Comparison of ENCODE assay signal across 8 cellular contexts in the genomic region with DNA sequence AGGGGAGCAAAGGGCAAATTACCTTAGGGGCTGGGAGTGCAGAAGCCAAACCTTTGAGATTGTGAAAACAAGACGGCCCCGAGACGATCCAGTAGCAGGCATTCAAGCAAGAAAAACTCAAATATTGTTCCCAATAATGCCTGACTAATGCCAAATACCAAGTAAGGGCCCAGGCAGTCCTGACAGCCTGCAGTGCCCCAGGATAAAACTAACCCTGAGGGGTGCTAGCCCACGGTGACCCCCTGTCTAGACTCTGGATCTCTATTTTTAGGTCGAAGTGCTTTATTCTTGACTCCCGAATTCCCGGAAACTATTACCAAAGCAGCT. TPM values are rescaled to one million over a fixed set of nuclear protein-coding genes. Genes with fewer than 3 reads are reported as not detected.
DNase-seq lines count a peak whose midpoint lies in the region; ATAC-seq and TF ChIP-seq lines count a peak whose summit lies in the region.
"Not testable (repeated sequence)": the region's sequence is repeated elsewhere in the genome, so short reads cannot be mapped to it uniquely, and the experiment has no call there.

No MANE protein-coding gene starts in this region.

- H4K20me1 ChIP-seq in KMS-11 (ENCODE audit: insufficient read depth): not testable (repeated sequence)

- H3K4me1 Mint-ChIP-seq in activated CD4-positive, alpha-beta T cell treated with anti-CD3 and anti-CD28 coated beads for 36 hours: peaks cover 57% of the 10 kb centered on the region
- H3K4me1 Mint-ChIP-seq in naive thymus-derived CD4-positive, alpha-beta T cell: peaks cover 49 to 88% (median 81%) of the 10 kb centered on the region in 7 donors

- H3K4me1 ChIP-seq in KMS-11 (ENCODE audit: low read depth, poor library complexity, severe bottlenecking) (peaks cover 42% of the 10 kb centered on the region), heart right ventricle (peaks cover 3 to 69% (median 63%) of the 10 kb centered on the region in 9 donors), stomach smooth muscle (ENCODE audit: control insufficient read depth, insufficient read depth, low read length) (peaks cover 25% of the 10 kb centered on the region)
- H3K4me1 ChIP-seq in naive thymus-derived CD4-positive, alpha-beta T cell (ENCODE audit: control insufficient read depth in 2 of 2, insufficient read depth in 2 of 2, low read length in 2 of 2): peaks cover 27 to 50% of the 10 kb centered on the region in 2 donors

- peak; percentile 4 for ATAC-seq in GM21619 (IDR thresholded peaks at IDR 0.05; ENCODE audit: unreplicated experiment)
- peak; percentile 1 for ATAC-seq in activated CD4-positive, alpha-beta T cell treated with anti-CD3 and anti-CD28 coated beads for 36 hours
- not testable (repeated sequence) for ATAC-seq in heart right ventricle; naive thymus-derived CD4-positive, alpha-beta T cell

- H3K27ac ChIP-seq in C4-2B (peak overlapping the region; percentile 89), KMS-11 (peak overlapping the region; percentile 80), heart right ventricle (peak overlapping the region; percentile 77 to 95 (median 94)), stomach smooth muscle (ENCODE audit: low read length) (peak overlapping the region; percentile 94)
- peak overlapping the region; percentile 90 for H3K27ac ChIP-seq in naive thymus-derived CD4-positive, alpha-beta T cell (ENCODE audit: low read depth, low read length)

- WGBS in heart right ventricle, 2 donors: 6 to 10% methylated on average over 7 of the region's 7 CpGs

- not testable (repeated sequence) for H3K27me3 Mint-ChIP-seq in activated CD4-positive, alpha-beta T cell treated with anti-CD3 and anti-CD28 coated beads for 36 hours; naive thymus-derived CD4-positive, alpha-beta T cell

- H3K36me3 Mint-ChIP-seq in activated CD4-positive, alpha-beta T cell treated with anti-CD3 and anti-CD28 coated beads for 36 hours (ENCODE audit: low read depth); naive thymus-derived CD4-positive, alpha-beta T cell: not testable (repeated sequence)

- intact Hi-C loops in activated CD4-positive, alpha-beta T cell treated with anti-CD3 and anti-CD28 coated beads for 36 hours (cut with DNase I, micrococcal nuclease): loop anchor here (2.0 to 5.0 kb wide), 3 partner anchors 46 to 699 kb away; partner anchors contain the start of gene PFKFB2 (in 1 of the 2)
- intact Hi-C loops in heart right ventricle (cut with DNase I): loop anchor here in 1 of 10 donors (5.0 kb wide), 1 partner anchor 46 kb away; no protein-coding TSS in a partner anchor
- intact Hi-C loops in naive thymus-derived CD4-positive, alpha-beta T cell (cut with micrococcal nuclease): loop anchor here (1.0 to 10.0 kb wide), 6 partner anchors 46 to 1117 kb away; partner anchors contain the start of genes CD55 (in 1 of the 2), CR1L (in 1 of the 2) and DYRK3 (in 1 of the 2)

- POLR2A ChIA-PET in activated CD4-positive, alpha-beta T cell treated with anti-CD3 and anti-CD28 coated beads for 36 hours (lab: Charles Lee): not testable (repeated sequence)
- POLR2A ChIA-PET in naive thymus-derived CD4-positive, alpha-beta T cell (lab: Charles Lee): interaction anchor here (1.0 to 1.1 kb wide), 2 partner anchors 45 to 118 kb away, joined by 3 to 4 read pairs; no protein-coding TSS in a partner anchor

- H3K27me3 ChIP-seq in KMS-11 (ENCODE audit: insufficient read depth, low read depth); heart right ventricle; naive thymus-derived CD4-positive, alpha-beta T cell (ENCODE audit: control insufficient read depth in 2 of 2, insufficient read depth in 2 of 2, low read length in 2 of 2); stomach smooth muscle (ENCODE audit: control insufficient read depth in 1 of 2, insufficient read depth in 2 of 2, low read length in 2 of 2): not testable (repeated sequence)

- H3K79me2 ChIP-seq in KMS-11 (ENCODE audit: insufficient read depth, low read depth): peaks cover 44% of the 10 kb centered on the region

- not testable (repeated sequence) for TF ChIP-seq CTCF in C4-2B (conservative IDR thresholded peaks at IDR 0.05); KMS-11 (conservative IDR thresholded peaks at IDR 0.05; ENCODE audit: low read depth, low read length); cardiac fibroblast (IDR thresholded peaks at IDR 0.05; ENCODE audit: low read depth, low read length); heart right ventricle (IDR thresholded peaks at IDR 0.05)

- peak overlapping the region; percentile 97 for H3K27ac Mint-ChIP-seq in activated CD4-positive, alpha-beta T cell treated with anti-CD3 and anti-CD28 coated beads for 36 hours
- peak overlapping the region; percentile 96 to 99 (median 97) for H3K27ac Mint-ChIP-seq in naive thymus-derived CD4-positive, alpha-beta T cell

- peak overlapping the region; percentile 85 for H2AFZ ChIP-seq in KMS-11 (ENCODE audit: low read depth)

- H3K4me2 ChIP-seq in KMS-11: peak overlapping the region; percentile 81

- not testable (repeated sequence) for H3K9me3 ChIP-seq in heart right ventricle; naive thymus-derived CD4-positive, alpha-beta T cell (ENCODE audit: control insufficient read depth in 2 of 3, low read length in 3 of 3); stomach smooth muscle (ENCODE audit: control insufficient read depth in 2 of 2, low read length in 2 of 2)

- DNase-seq in activated CD4-positive, alpha-beta T cell treated with anti-CD3 and anti-CD28 coated beads for 36 hours; heart right ventricle; naive thymus-derived CD4-positive, alpha-beta T cell: not testable (repeated sequence)
- peak in 1 of 2 donors; percentile 6 for DNase-seq in cardiac fibroblast (ENCODE audit: low read depth in 2 of 2)

- H3K9ac ChIP-seq in KMS-11: peak overlapping the region; percentile 72; the same call in 1 of the 2 replicates
- peak overlapping the region; percentile 78 to 89 for H3K9ac ChIP-seq in stomach smooth muscle (ENCODE audit: low read length in 2 of 2)

- H3K4me3 Mint-ChIP-seq in activated CD4-positive, alpha-beta T cell treated with anti-CD3 and anti-CD28 coated beads for 36 hours: peak overlapping the region; percentile 99
- peak overlapping the region; percentile 94 to 100 (median 99) for H3K4me3 Mint-ChIP-seq in naive thymus-derived CD4-positive, alpha-beta T cell

- not testable (repeated sequence) for H3K9me3 Mint-ChIP-seq in activated CD4-positive, alpha-beta T cell treated with anti-CD3 and anti-CD28 coated beads for 36 hours (ENCODE audit: low read depth); naive thymus-derived CD4-positive, alpha-beta T cell

- not testable (repeated sequence) for H3K4me3 ChIP-seq in KMS-11 (IDR thresholded peaks at IDR 0.05; ENCODE audit: insufficient read depth, low read depth, low read length)
- H3K4me3 ChIP-seq in cardiac fibroblast (replicated peaks in 1 of 2; ENCODE audit: low read depth in 2 of 2, low read length in 2 of 2) (peak overlapping the region; percentile 94 to 95), heart right ventricle (peak overlapping the region; percentile 33 to 95 (median 86)), stomach smooth muscle (ENCODE audit: low read length in 2 of 2) (peak overlapping the region; percentile 95 to 97)
- H3K4me3 ChIP-seq in naive thymus-derived CD4-positive, alpha-beta T cell (ENCODE audit: low read length): peak overlapping the region; percentile 92

- CTCF ChIA-PET in activated CD4-positive, alpha-beta T cell treated with anti-CD3 and anti-CD28 coated beads for 36 hours (lab: Charles Lee); naive thymus-derived CD4-positive, alpha-beta T cell (lab: Charles Lee): not testable (repeated sequence)

- H3K36me3 ChIP-seq in KMS-11 (ENCODE audit: insufficient read depth); heart right ventricle; naive thymus-derived CD4-positive, alpha-beta T cell (ENCODE audit: control insufficient read depth in 2 of 3, insufficient read depth in 3 of 3, low read length in 3 of 3); stomach smooth muscle (ENCODE audit: control insufficient read depth in 2 of 2, insufficient read depth in 2 of 2, low read length in 2 of 2): not testable (repeated sequence)

RNA-seq across cellular contexts. Expression of gene CD46, which starts 0.4 kb away (rescaled TPM):
- total RNA-seq in activated CD4-positive, alpha-beta T cell treated with anti-CD3 and anti-CD28 coated beads for 36 hours: 10 to 100 TPM; 92.2 to 92.7 TPM
- 100 to 1,000 TPM in 4 of 10 donors, 10 to 100 TPM in 6; 84.0 to 114 (median 97.0) TPM for total RNA-seq in heart right ventricle
- 10 to 100 TPM; 44.0 to 69.2 TPM for polyA plus RNA-seq in heart right ventricle
- 100 to 1,000 TPM; 121 to 216 (median 127) TPM for total RNA-seq in naive thymus-derived CD4-positive, alpha-beta T cell
- polyA plus RNA-seq in naive thymus-derived CD4-positive, alpha-beta T cell: 100 to 1,000 TPM; 109 to 165 TPM
